Comparison of ENCODE assay signal across 30 cellular contexts in genomic region chr6:112362027-112362795, GRCh38. TPM values are rescaled to one million over a fixed set of nuclear protein-coding genes. Genes with fewer than 3 reads are reported as not detected.
"Had no signal": no experiment of that assay in that cellular context is flagged by ENCODE, and none has a peak within 500 bp of the region (broad histone marks: within the 10 kb centered on the region; RNA-seq: fewer than 3 reads in every experiment).

No MANE protein-coding gene starts in this region.

- DNase-seq: activated CD4-positive, alpha-beta memory T cell treated with anti-CD3 and anti-CD28 coated beads, Interleukin-2, amount 10 ng/mL, durations not matched to agents 7 days and 5 days; activated CD4-positive, alpha-beta T cell treated with anti-CD3 and anti-CD28 coated beads, Interleukin-2, amount 50 U/mL, for 1 hour; activated CD4-positive, CD25-positive, alpha-beta regulatory T cell; activated gamma-delta T cell treated with Interleukin-2 at 50 U/mL for 16 hours; activated naive CD4-positive, alpha-beta T cell treated with anti-CD3 and anti-CD28 coated beads, Interleukin-2, amount 50 U/mL, for 16 hours; activated naive CD8-positive, alpha-beta T cell treated with anti-CD3 and anti-CD28 coated beads, Interleukin-2, amount 10 ng/mL, durations not matched to agents 7 days and 5 days; activated T-cell treated with anti-CD3 and anti-CD28 coated beads for 4 hours; activated T-cell treated with anti-CD3 and anti-CD28 coated beads, Interleukin-2, amount 50 U/mL, for 72 hours; adrenal gland; MG63; MV-4-11; NCI-H1092 treated with DMSO at 0.1 percent for 48 hours; NCI-H1417 treated with DMSO at 0.1 percent for 48 hours; NCI-H1694; NCI-H2029 treated with DMSO at 0.1 percent for 48 hours; NCI-H345; NCI-H510A; NCI-H526 treated with DMSO at 0.1 percent for 48 hours; NCI-H82; RPMI8226; T-helper 1 cell had no signal

- H3K9me3 ChIP-seq: adrenal gland, breast epithelium, MG63 had no signal

- ATAC-seq: activated T-cell treated with anti-CD3 and anti-CD28 coated beads, Interleukin-2, amount 50 U/mL, for 72 hours; Panc1; Right ventricle myocardium inferior had no signal

- H3K4me1 ChIP-seq: adrenal gland, breast epithelium had no signal

- H3K27ac ChIP-seq: adrenal gland, breast epithelium, SK-N-MC, VCaP had no signal

- H3K4me3 ChIP-seq: adrenal gland, breast epithelium, MG63, SK-N-MC had no signal

- H3K27me3 ChIP-seq: breast epithelium, MG63 had no signal

- H3K36me3 ChIP-seq: adrenal gland, breast epithelium, MG63 had no signal

RNA-seq across cellular contexts. Expression of gene RFPL4B, which starts 15.1 kb away (rescaled TPM):
- total RNA-seq: activated CD4-positive, alpha-beta memory T cell treated with anti-CD3 and anti-CD28 coated beads, Interleukin-2, amount 10 ng/mL, durations not matched to agents 7 days and 5 days; activated CD8-positive, alpha-beta memory T cell treated with anti-CD3 and anti-CD28 coated beads for 36 hours; activated naive CD8-positive, alpha-beta T cell treated with anti-CD3 and anti-CD28 coated beads, Interleukin-2, amount 10 ng/mL, durations not matched to agents 7 days and 5 days; activated T-cell treated with anti-CD3 and anti-CD28 coated beads, Interleukin-2, amount 50 U/mL, for 72 hours; activated T-helper 2 cell treated with anti-CD3 and anti-CD28 coated beads, Interferon-gamma antibody, Interleukin-2, Interleukin-4, amounts not matched to agents 10 μg/mL and 5 μg/mL and 100 μg/mL, durations not matched to agents 14 hours and 24 hours and 36 hours; adrenal gland; breast epithelium; OCI-LY7; Right ventricle myocardium inferior; T-helper 2 cell treated with Interferon-gamma antibody and Interleukin-4, amounts not matched to agents 100 ng/mL and 5 ng/mL, for 36 hours had no signal
- polyA plus RNA-seq: adrenal gland had no signal
